Comparison of ENCODE assay signal across 8 cellular contexts in the genomic region with DNA sequence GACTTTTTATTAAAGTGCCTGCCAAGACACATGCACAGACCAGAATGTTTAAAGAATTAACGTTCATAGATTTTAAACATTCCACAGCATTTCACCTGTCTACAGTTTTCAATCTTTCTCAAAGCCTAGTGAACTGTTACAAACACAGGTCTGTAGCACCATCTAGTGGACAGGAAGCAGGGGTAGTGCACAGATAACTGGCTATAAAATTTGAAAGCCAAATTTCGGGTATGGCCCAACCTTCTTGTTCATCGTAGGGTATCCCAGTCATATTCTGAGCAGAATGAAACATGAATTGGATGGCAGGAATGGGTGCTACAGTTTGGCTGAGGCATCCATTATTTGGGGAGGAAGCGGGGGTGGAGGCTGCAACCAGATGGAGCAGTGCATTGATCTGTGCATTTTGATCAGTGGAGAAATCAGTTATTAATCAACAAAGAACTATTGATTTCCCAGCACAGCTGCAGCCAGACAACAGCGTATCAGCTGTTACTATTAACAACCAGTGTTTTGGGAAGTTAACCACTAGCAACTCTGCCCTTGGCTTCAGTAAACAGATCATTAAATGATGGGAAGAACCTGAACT. TPM values are rescaled to one million over a fixed set of nuclear protein-coding genes. Genes with fewer than 3 reads are reported as not detected.
A peak's percentile ranks its signal among the peaks of the same experiment; 100 is the strongest.
DNase-seq lines count a peak whose midpoint lies in the region; ATAC-seq, FAIRE-seq and TF ChIP-seq lines count a peak whose summit lies in the region.

No MANE protein-coding gene starts in this region.

- peak; percentile 0 for DNase-seq in activated CD8-positive, alpha-beta memory T cell treated with anti-CD3 and anti-CD28 coated beads, Interleukin-2, amount 50 U/mL, for 1 hour (ENCODE audit: extremely low read depth)
- DNase-seq in activated CD8-positive, alpha-beta memory T cell treated with anti-CD3 and anti-CD28 coated beads, Interleukin-2, amount 50 U/mL, for 48 hours = no peak
- peak; percentile 89 for DNase-seq in NCI-H69 (lab: John Stamatoyannopoulos, UW)
- DNase-seq in brain microvascular endothelial cell = peak; percentile 28
- DNase-seq in kidney = no peak
- DNase-seq in tibial artery = no peak

- H3K27me3 ChIP-seq in brain microvascular endothelial cell (replicated peaks) = no peaks in the 10 kb centered on the region
- H3K27me3 ChIP-seq in tibial artery = no peaks in the 10 kb centered on the region

- peak; percentile 87 for ATAC-seq in GM21367 (IDR thresholded peaks at IDR 0.05; ENCODE audit: unreplicated experiment)
- ATAC-seq in HG03469 (IDR thresholded peaks at IDR 0.05; ENCODE audit: unreplicated experiment) = peak; percentile 81

- in situ Hi-C loops in brain microvascular endothelial cell (cut with HindIII; ENCODE audit: low pct_ligation_motif_present, low sequenced_read_pairs) = no loop called here

- H3K4me3 ChIP-seq in brain microvascular endothelial cell (ENCODE audit: low read depth, low read length) (no peak overlapping the region), kidney (ENCODE audit: low read length in 2 of 2) (no peak overlapping the region), tibial artery (no peak overlapping the region)

- intact Hi-C loops in kidney (cut with DNase I) (no loop called here), tibial artery (cut with DNase I; ENCODE audit: low total_unique reads) (no loop called here)

- no peak for FAIRE-seq in kidney (lab: Jason Lieb, UNC)

- H3K4me1 ChIP-seq in kidney (ENCODE audit: control insufficient read depth in 1 of 2, insufficient read depth in 1 of 2, low read depth in 1 of 2, low read length in 2 of 2) (no peaks in the 10 kb centered on the region), tibial artery (no peaks in the 10 kb centered on the region)

- TF ChIP-seq CTCF in brain microvascular endothelial cell (IDR thresholded peaks at IDR 0.05; ENCODE audit: low read depth, low read length, missing control alignments) (peak; percentile 83), kidney (IDR thresholded peaks at IDR 0.05; ENCODE audit: borderline replicate concordance, extremely low read depth, insufficient read depth) (peak; percentile 73), tibial artery (IDR thresholded peaks at IDR 0.05) (peak; percentile 40 to 46)

- H3K9me3 ChIP-seq in kidney (ENCODE audit: control insufficient read depth in 1 of 2, low read length in 2 of 2) = no peaks in the 10 kb centered on the region
- no peaks in the 10 kb centered on the region for H3K9me3 ChIP-seq in tibial artery

- no peak overlapping the region for H3K9ac ChIP-seq in kidney (ENCODE audit: low read length in 2 of 2)

- no peaks in the 10 kb centered on the region for H3K36me3 ChIP-seq in brain microvascular endothelial cell (replicated peaks)
- H3K36me3 ChIP-seq in kidney (ENCODE audit: control insufficient read depth in 1 of 2, insufficient read depth in 2 of 2, low read length in 2 of 2) = no peaks in the 10 kb centered on the region
- no peaks in the 10 kb centered on the region for H3K36me3 ChIP-seq in tibial artery

- no peak overlapping the region for H3K27ac ChIP-seq in brain microvascular endothelial cell
- H3K27ac ChIP-seq in kidney (ENCODE audit: low read depth in 2 of 2, low read length in 2 of 2) = no peak overlapping the region
- H3K27ac ChIP-seq in tibial artery = no peak overlapping the region

RNA-seq across cellular contexts. Expression of a gene that starts 56.1 kb away (rescaled TPM):
- not detected for total RNA-seq in kidney
- polyA plus RNA-seq in kidney (ENCODE audit: insufficient read depth, low read depth, low replicate concordance) = not detected

Comparison
In these comparisons a context has a peak if more than half of its experiments do, and no peak if none do; other contexts are left out.
1. DNase-seq: peak in activated CD8-positive, alpha-beta memory T cell treated with anti-CD3 and anti-CD28 coated beads, Interleukin-2, amount 50 U/mL, for 1 hour (single experiment), NCI-H69 (single experiment) and brain microvascular endothelial cell (single experiment); none in activated CD8-positive, alpha-beta memory T cell treated with anti-CD3 and anti-CD28 coated beads, Interleukin-2, amount 50 U/mL, for 48 hours (single experiment), kidney (single experiment) and tibial artery (0 of 2).
2. Peak in every context shown above with its lines, with median percentiles within 50 percentile points of each other: CTCF ChIP-seq.